ENCODE assay signal across 9 cellular contexts in genomic region chr17:2173005-2173404, GRCh38.
DNase-seq lines count a peak whose midpoint lies in the region; ATAC-seq and TF ChIP-seq lines count a peak whose summit lies in the region.
"Had no signal": no experiment of that assay in that cellular context is flagged by ENCODE, and none has a peak within 500 bp of the region (broad histone marks: within the 10 kb centered on the region; RNA-seq: fewer than 3 reads in every experiment).

No MANE protein-coding gene starts in this region.

- H3K4me1 ChIP-seq in RWPE2 (ENCODE audit: insufficient read depth, poor library complexity, severe bottlenecking) (peaks cover 59% of the 10 kb centered on the region), duodenal mucosa (ENCODE audit: control insufficient read depth in 1 of 2, insufficient read depth in 2 of 2, low read length in 2 of 2) (peaks cover 19 to 34% of the 10 kb centered on the region in 2 donors), thyroid gland (peaks cover 59 to 66% of the 10 kb centered on the region in 2 donors)

- 21 to 40% methylated on average over 1 of the region's 1 CpG for WGBS in thyroid gland, 2 donors

- TF ChIP-seq POLR2A in thyroid gland (IDR thresholded peaks at IDR 0.05) = no peak

- intact Hi-C loops in thyroid gland (cut with DNase I) = no loop called here

- TF ChIP-seq CTCF in RWPE2 (IDR thresholded peaks at IDR 0.05; ENCODE audit: poor library complexity, severe bottlenecking) (no peak), thyroid gland (IDR thresholded peaks at IDR 0.05) (no peak)

- DNase-seq in RWPE2 (ENCODE audit: low spot score) = no peak
- DNase-seq in medulla oblongata (ENCODE audit: extremely low spot score) = peak; percentile 50
- DNase-seq in thyroid gland = peak; percentile 44 to 53
- no peak for DNase-seq in NCI-H146 (lab: John Stamatoyannopoulos, UW)
- DNase-seq: effector CD8-positive, alpha-beta T cell had no signal

- H3K9me3 ChIP-seq in RWPE2 (ENCODE audit: severe bottlenecking) = no peaks in the 10 kb centered on the region
- no peaks in the 10 kb centered on the region for H3K9me3 ChIP-seq in duodenal mucosa (ENCODE audit: control insufficient read depth in 1 of 2, low read length in 2 of 2)
- H3K9me3 ChIP-seq in thyroid gland = no peaks in the 10 kb centered on the region

- peaks cover 9% of the 10 kb centered on the region for H3K36me3 ChIP-seq in RWPE2 (ENCODE audit: low read depth)
- H3K36me3 ChIP-seq in duodenal mucosa (ENCODE audit: control insufficient read depth in 1 of 2, insufficient read depth in 2 of 2, low read length in 2 of 2) = peaks cover 12 to 41% of the 10 kb centered on the region in 2 donors
- H3K36me3 ChIP-seq in thyroid gland = no peaks in the 10 kb centered on the region

- no peak overlapping the region for H3K9ac ChIP-seq in duodenal mucosa (ENCODE audit: low read depth in 1 of 2, low read length in 2 of 2)

- H3K27ac ChIP-seq in RWPE2 (ENCODE audit: poor library complexity, severe bottlenecking) (peak overlapping the region; percentile 71), duodenal mucosa (ENCODE audit: low read depth, low read length) (peak overlapping the region; percentile 66), thyroid gland (peak overlapping the region; percentile 74 to 88 (median 85))

- no peak overlapping the region for H3K4me3 ChIP-seq in RWPE2 (ENCODE audit: severe bottlenecking)
- no peak overlapping the region for H3K4me3 ChIP-seq in duodenal mucosa (ENCODE audit: low read depth in 1 of 2, low read length in 2 of 2)
- H3K4me3 ChIP-seq in thyroid gland (replicated peaks in 1 of 3) = no peak overlapping the region

- no peaks in the 10 kb centered on the region for H3K27me3 ChIP-seq in RWPE2 (ENCODE audit: insufficient read depth, poor library complexity, severe bottlenecking)
- no peaks in the 10 kb centered on the region for H3K27me3 ChIP-seq in duodenal mucosa (ENCODE audit: control insufficient read depth in 1 of 2, insufficient read depth in 2 of 2, low read length in 2 of 2)
- no peaks in the 10 kb centered on the region for H3K27me3 ChIP-seq in thyroid gland

- no peak for ATAC-seq in RWPE2 (ENCODE audit: low read depth)
- no peak for ATAC-seq in HG03571 (IDR thresholded peaks at IDR 0.05; ENCODE audit: unreplicated experiment)
- ATAC-seq in HG03039 (IDR thresholded peaks at IDR 0.05; ENCODE audit: unreplicated experiment) = no peak
- ATAC-seq in GM19397 (IDR thresholded peaks at IDR 0.05; ENCODE audit: unreplicated experiment) = no peak

Comparison
In these comparisons a context has a peak if more than half of its experiments do, and no peak if none do; other contexts are left out.
1. DNase-seq: peak in medulla oblongata (single experiment) and thyroid gland (2 of 2); none in RWPE2 (single experiment) and NCI-H146 (single experiment).
2. Peak in every context shown above with its lines, with median percentiles within 50 percentile points of each other: H3K27ac ChIP-seq.